1 cellular context compared by ENCODE assay signal in the genomic region with DNA sequence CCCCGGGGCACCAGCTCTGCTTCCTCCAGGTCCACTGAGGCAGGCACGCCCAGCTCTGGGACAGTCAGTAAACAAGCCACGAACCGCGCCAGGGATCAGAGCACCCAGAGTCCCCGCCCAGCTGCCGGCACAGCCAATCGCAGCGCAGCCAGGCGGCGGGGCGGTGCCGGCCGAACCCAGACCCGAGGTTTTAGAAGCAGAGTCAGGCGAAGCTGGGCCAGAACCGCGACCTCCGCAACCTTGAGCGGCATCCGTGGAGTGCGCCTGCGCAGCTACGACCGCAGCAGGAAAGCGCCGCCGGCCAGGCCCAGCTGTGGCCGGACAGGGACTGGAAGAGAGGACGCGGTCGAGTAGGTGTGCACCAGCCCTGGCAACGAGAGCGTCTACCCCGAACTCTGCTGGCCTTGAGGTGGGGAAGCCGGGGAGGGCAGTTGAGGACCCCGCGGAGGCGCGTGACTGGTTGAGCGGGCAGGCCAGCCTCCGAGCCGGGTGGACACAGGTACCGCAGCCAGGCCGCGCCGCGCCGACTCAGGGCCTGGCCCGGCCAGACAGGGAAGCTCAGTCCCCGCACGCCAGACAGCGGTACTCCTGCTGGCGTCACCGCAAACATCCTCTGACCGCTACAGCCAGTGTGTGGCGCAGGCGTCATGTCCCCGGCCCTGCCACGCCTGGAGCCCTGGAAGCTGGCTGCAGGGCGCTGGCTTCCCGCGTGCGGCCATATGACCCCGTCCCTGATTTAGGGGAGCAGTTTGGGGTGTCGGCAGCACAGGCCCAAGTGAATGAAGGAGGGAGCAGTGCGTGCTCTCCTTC.
A peak's percentile ranks its signal among the peaks of the same experiment; 100 is the strongest.
TF ChIP-seq lines count a peak whose summit lies in the region.

A gene (plus strand): TSS at position 220 of the 810 bp plus-strand sequence. CDS start 1,485 bp downstream, outside the sequence.

TF ChIP-seq in HepG2, 621 proteins besides CTCF, POLR2A, EP300 and RAD21 (continued from another document and continues in another):
- TF ChIP-seq, protein P1, sequence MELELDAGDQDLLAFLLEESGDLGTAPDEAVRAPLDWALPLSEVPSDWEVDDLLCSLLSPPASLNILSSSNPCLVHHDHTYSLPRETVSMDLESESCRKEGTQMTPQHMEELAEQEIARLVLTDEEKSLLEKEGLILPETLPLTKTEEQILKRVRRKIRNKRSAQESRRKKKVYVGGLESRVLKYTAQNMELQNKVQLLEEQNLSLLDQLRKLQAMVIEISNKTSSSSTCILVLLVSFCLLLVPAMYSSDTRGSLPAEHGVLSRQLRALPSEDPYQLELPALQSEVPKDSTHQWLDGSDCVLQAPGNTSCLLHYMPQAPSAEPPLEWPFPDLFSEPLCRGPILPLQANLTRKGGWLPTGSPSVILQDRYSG (CRISPR knock-in tag; IDR thresholded peaks at IDR 0.05): 0 out of 2 replicates have a peak, but pooled peaks have one; percentile 90
- TF ChIP-seq GZF1 (CRISPR knock-in tag; IDR thresholded peaks at IDR 0.05): peak; percentile 32; the same call in 1 of the 2 replicates
- TF ChIP-seq NR2F2 (IDR thresholded peaks at IDR 0.05; ENCODE audit: borderline replicate concordance, low read depth): no peak
- no peak; the same call in 1 of the 2 replicates for TF ChIP-seq TMF1 (CRISPR knock-in tag; IDR thresholded peaks at IDR 0.05; ENCODE audit: low read depth)
- peak; percentile 77; the same call in 1 of the 2 replicates for TF ChIP-seq ZNF749 (CRISPR knock-in tag; IDR thresholded peaks at IDR 0.05; ENCODE audit: borderline replicate concordance)
- peak; percentile 81 for TF ChIP-seq POLR2AphosphoS5 (IDR thresholded peaks at IDR 0.05; ENCODE audit: low read depth, low read length)
- peak; percentile 60; the same call in 1 of the 2 replicates for TF ChIP-seq ZNF225 (CRISPR knock-in tag; IDR thresholded peaks at IDR 0.05)
- TF ChIP-seq HNRNPK (IDR thresholded peaks at IDR 0.05; ENCODE audit: low read depth, low read length, poor library complexity, severe bottlenecking): no peak
- no peak for TF ChIP-seq KAT7 (CRISPR knock-in tag; IDR thresholded peaks at IDR 0.05; ENCODE audit: borderline replicate concordance)
- peak; percentile 56 for TF ChIP-seq AGO2 (optimal IDR thresholded peaks at IDR 0.05; ENCODE audit: low read depth, low read length)
- peak; percentile 27 for TF ChIP-seq CBX1 (IDR thresholded peaks at IDR 0.05; ENCODE audit: low read depth)
- TF ChIP-seq FOXK2 (IDR thresholded peaks at IDR 0.05): no peak
- peak; percentile 97 for TF ChIP-seq ZNF547 (CRISPR knock-in tag; IDR thresholded peaks at IDR 0.05)
- TF ChIP-seq PTBP1 (IDR thresholded peaks at IDR 0.05; ENCODE audit: low read depth, low read length, poor library complexity, severe bottlenecking): no peak
- TF ChIP-seq, protein P2, sequence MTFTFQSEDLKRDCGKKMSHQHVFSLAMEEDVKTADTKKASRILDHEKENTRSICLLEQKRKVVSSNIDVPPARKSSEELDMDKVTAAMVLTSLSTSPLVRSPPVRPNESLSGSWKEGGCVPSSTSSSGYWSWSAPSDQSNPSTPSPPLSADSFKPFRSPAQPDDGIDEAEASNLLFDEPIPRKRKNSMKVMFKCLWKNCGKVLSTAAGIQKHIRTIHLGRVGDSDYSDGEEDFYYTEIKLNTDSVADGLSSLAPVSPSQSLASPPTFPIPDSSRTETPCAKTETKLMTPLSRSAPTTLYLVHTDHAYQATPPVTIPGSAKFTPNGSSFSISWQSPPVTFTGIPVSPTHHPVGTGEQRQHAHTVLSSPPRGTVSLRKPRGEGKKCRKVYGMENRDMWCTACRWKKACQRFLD (CRISPR knock-in tag; IDR thresholded peaks at IDR 0.05; ENCODE audit: borderline replicate concordance): peak; percentile 88; the same call in 1 of the 2 replicates
- peak; percentile 76 for TF ChIP-seq ZNF567 (CRISPR knock-in tag; IDR thresholded peaks at IDR 0.05; ENCODE audit: borderline replicate concordance)
- peak; percentile 80 for TF ChIP-seq SAP130 (CRISPR knock-in tag; IDR thresholded peaks at IDR 0.05; ENCODE audit: low read depth)
- TF ChIP-seq ZNF337 (CRISPR knock-in tag; IDR thresholded peaks at IDR 0.05; ENCODE audit: borderline replicate concordance, low read depth): peak; percentile 88; the same call in 1 of the 2 replicates
- no peak; the same call in 2 of the 3 replicates for TF ChIP-seq MXI1 (IDR thresholded peaks at IDR 0.05; ENCODE audit: borderline replicate concordance, low read depth, low read length)
- TF ChIP-seq, protein P3, sequence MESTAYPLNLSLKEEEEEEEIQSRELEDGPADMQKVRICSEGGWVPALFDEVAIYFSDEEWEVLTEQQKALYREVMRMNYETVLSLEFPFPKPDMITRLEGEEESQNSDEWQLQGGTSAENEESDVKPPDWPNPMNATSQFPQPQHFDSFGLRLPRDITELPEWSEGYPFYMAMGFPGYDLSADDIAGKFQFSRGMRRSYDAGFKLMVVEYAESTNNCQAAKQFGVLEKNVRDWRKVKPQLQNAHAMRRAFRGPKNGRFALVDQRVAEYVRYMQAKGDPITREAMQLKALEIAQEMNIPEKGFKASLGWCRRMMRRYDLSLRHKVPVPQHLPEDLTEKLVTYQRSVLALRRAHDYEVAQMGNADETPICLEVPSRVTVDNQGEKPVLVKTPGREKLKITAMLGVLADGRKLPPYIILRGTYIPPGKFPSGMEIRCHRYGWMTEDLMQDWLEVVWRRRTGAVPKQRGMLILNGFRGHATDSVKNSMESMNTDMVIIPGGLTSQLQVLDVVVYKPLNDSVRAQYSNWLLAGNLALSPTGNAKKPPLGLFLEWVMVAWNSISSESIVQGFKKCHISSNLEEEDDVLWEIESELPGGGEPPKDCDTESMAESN (CRISPR knock-in tag; conservative IDR thresholded peaks at IDR 0.05): peak; percentile 89; the same call in 1 of the 2 replicates
- peak; percentile 43; the same call in 1 of the 2 replicates for TF ChIP-seq ZSCAN9 (CRISPR knock-in tag; IDR thresholded peaks at IDR 0.05; ENCODE audit: borderline replicate concordance)
- no peak for TF ChIP-seq TAF15 (IDR thresholded peaks at IDR 0.05; ENCODE audit: low read depth, low read length, poor library complexity, severe bottlenecking)
- peak; percentile 93 for TF ChIP-seq CCDC6 (CRISPR knock-in tag; IDR thresholded peaks at IDR 0.05)
- peak; percentile 29; the same call in 1 of the 2 replicates for TF ChIP-seq ZNF614 (CRISPR knock-in tag; IDR thresholded peaks at IDR 0.05; ENCODE audit: borderline replicate concordance)
- no peak for TF ChIP-seq NONO (IDR thresholded peaks at IDR 0.05)
- TF ChIP-seq NONO (CRISPR knock-in tag; conservative IDR thresholded peaks at IDR 0.05): peak; percentile 75
- no peak for TF ChIP-seq RFXANK (CRISPR knock-in tag; IDR thresholded peaks at IDR 0.05)
- peak; percentile 13 for TF ChIP-seq ZNF205 (CRISPR knock-in tag; IDR thresholded peaks at IDR 0.05)
- TF ChIP-seq ZNF660 (CRISPR knock-in tag; IDR thresholded peaks at IDR 0.05; ENCODE audit: borderline replicate concordance, low read depth): no peak
- TF ChIP-seq, protein P4, sequence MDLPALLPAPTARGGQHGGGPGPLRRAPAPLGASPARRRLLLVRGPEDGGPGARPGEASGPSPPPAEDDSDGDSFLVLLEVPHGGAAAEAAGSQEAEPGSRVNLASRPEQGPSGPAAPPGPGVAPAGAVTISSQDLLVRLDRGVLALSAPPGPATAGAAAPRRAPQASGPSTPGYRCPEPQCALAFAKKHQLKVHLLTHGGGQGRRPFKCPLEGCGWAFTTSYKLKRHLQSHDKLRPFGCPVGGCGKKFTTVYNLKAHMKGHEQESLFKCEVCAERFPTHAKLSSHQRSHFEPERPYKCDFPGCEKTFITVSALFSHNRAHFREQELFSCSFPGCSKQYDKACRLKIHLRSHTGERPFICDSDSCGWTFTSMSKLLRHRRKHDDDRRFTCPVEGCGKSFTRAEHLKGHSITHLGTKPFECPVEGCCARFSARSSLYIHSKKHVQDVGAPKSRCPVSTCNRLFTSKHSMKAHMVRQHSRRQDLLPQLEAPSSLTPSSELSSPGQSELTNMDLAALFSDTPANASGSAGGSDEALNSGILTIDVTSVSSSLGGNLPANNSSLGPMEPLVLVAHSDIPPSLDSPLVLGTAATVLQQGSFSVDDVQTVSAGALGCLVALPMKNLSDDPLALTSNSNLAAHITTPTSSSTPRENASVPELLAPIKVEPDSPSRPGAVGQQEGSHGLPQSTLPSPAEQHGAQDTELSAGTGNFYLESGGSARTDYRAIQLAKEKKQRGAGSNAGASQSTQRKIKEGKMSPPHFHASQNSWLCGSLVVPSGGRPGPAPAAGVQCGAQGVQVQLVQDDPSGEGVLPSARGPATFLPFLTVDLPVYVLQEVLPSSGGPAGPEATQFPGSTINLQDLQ (CRISPR knock-in tag; IDR thresholded peaks at IDR 0.05): no peak
- TF ChIP-seq ZNF335 (CRISPR knock-in tag; IDR thresholded peaks at IDR 0.05): peak; percentile 46; the same call in 1 of the 2 replicates
- peak; percentile 92 for TF ChIP-seq ZNF607 (CRISPR knock-in tag; IDR thresholded peaks at IDR 0.05; ENCODE audit: borderline replicate concordance)
- TF ChIP-seq ZNF766 (CRISPR knock-in tag; IDR thresholded peaks at IDR 0.05; ENCODE audit: borderline replicate concordance): no peak
- no peak for TF ChIP-seq U2AF2 (IDR thresholded peaks at IDR 0.05; ENCODE audit: low read depth, low read length)
- peak; percentile 81; the same call in 1 of the 2 replicates for TF ChIP-seq ZNF598 (CRISPR knock-in tag; IDR thresholded peaks at IDR 0.05; ENCODE audit: borderline replicate concordance)
- TF ChIP-seq HDAC2 (CRISPR knock-in tag; IDR thresholded peaks at IDR 0.05): peak; percentile 34; the same call in 1 of the 2 replicates
- peak; percentile 79; the same call in 1 of the 2 replicates for TF ChIP-seq RFXAP (CRISPR knock-in tag; IDR thresholded peaks at IDR 0.05; ENCODE audit: borderline replicate concordance)
- TF ChIP-seq, protein P5, sequence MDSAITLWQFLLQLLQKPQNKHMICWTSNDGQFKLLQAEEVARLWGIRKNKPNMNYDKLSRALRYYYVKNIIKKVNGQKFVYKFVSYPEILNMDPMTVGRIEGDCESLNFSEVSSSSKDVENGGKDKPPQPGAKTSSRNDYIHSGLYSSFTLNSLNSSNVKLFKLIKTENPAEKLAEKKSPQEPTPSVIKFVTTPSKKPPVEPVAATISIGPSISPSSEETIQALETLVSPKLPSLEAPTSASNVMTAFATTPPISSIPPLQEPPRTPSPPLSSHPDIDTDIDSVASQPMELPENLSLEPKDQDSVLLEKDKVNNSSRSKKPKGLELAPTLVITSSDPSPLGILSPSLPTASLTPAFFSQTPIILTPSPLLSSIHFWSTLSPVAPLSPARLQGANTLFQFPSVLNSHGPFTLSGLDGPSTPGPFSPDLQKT (CRISPR knock-in tag; IDR thresholded peaks at IDR 0.05; ENCODE audit: borderline replicate concordance): 0 out of 2 replicates have a peak, but pooled peaks have one; percentile 18
- peak; percentile 65; the same call in 1 of the 2 replicates for TF ChIP-seq THAP11 (CRISPR knock-in tag; IDR thresholded peaks at IDR 0.05)
- TF ChIP-seq ZSCAN20 (CRISPR knock-in tag; IDR thresholded peaks at IDR 0.05; ENCODE audit: borderline replicate concordance): peak; percentile 76
- TF ChIP-seq RARG (CRISPR knock-in tag; IDR thresholded peaks at IDR 0.05; ENCODE audit: low read depth): peak; percentile 38; the same call in 1 of the 2 replicates
- no peak for TF ChIP-seq ZNF616 (CRISPR knock-in tag; IDR thresholded peaks at IDR 0.05; ENCODE audit: low read depth)
- TF ChIP-seq TBX2 (CRISPR knock-in tag; IDR thresholded peaks at IDR 0.05; ENCODE audit: borderline replicate concordance): peak; percentile 86; the same call in 1 of the 2 replicates
- no peak for TF ChIP-seq GTF3A (CRISPR knock-in tag; conservative IDR thresholded peaks at IDR 0.05)
- peak; percentile 81 for TF ChIP-seq ERF (CRISPR knock-in tag; IDR thresholded peaks at IDR 0.05)
- TF ChIP-seq SP1 (IDR thresholded peaks at IDR 0.05): no peak
- TF ChIP-seq SP1 (CRISPR knock-in tag; IDR thresholded peaks at IDR 0.05): peak; percentile 41
- TF ChIP-seq ZNF20 (CRISPR knock-in tag; IDR thresholded peaks at IDR 0.05): no peak
- peak; percentile 24; the same call in 1 of the 2 replicates for TF ChIP-seq ZSCAN12 (CRISPR knock-in tag; IDR thresholded peaks at IDR 0.05)
- TF ChIP-seq, protein P6, sequence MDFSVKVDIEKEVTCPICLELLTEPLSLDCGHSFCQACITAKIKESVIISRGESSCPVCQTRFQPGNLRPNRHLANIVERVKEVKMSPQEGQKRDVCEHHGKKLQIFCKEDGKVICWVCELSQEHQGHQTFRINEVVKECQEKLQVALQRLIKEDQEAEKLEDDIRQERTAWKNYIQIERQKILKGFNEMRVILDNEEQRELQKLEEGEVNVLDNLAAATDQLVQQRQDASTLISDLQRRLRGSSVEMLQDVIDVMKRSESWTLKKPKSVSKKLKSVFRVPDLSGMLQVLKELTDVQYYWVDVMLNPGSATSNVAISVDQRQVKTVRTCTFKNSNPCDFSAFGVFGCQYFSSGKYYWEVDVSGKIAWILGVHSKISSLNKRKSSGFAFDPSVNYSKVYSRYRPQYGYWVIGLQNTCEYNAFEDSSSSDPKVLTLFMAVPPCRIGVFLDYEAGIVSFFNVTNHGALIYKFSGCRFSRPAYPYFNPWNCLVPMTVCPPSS (IDR thresholded peaks at IDR 0.05): no peak
- TF ChIP-seq HNRNPLL (IDR thresholded peaks at IDR 0.05; ENCODE audit: low read depth, low read length, poor library complexity, severe bottlenecking): peak; percentile 97
- TF ChIP-seq EHMT2 (IDR thresholded peaks at IDR 0.05; ENCODE audit: borderline replicate concordance, low read depth, low read length): no peak
- TF ChIP-seq ZNF136 (CRISPR knock-in tag; IDR thresholded peaks at IDR 0.05; ENCODE audit: low read depth): peak; percentile 90; the same call in 1 of the 2 replicates
- peak; percentile 85 for TF ChIP-seq ZNF747 (CRISPR knock-in tag; IDR thresholded peaks at IDR 0.05; ENCODE audit: borderline replicate concordance)
- TF ChIP-seq ZNF772 (CRISPR knock-in tag; IDR thresholded peaks at IDR 0.05): peak; percentile 77; the same call in 1 of the 2 replicates
- TF ChIP-seq SIN3A (IDR thresholded peaks at IDR 0.05; ENCODE audit: borderline replicate concordance, low read depth, low read length): no peak; the same call in 1 of the 2 replicates
- TF ChIP-seq ZNF124 (CRISPR knock-in tag; IDR thresholded peaks at IDR 0.05): no peak
- TF ChIP-seq, protein P7, sequence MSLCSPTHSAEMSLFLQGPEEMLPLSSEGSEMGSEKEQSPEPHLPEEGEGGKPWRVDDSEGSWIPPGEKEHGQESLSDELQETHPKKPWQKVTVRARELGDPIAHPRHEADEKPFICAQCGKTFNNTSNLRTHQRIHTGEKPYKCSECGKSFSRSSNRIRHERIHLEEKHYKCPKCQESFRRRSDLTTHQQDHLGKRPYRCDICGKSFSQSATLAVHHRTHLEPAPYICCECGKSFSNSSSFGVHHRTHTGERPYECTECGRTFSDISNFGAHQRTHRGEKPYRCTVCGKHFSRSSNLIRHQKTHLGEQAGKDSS (CRISPR knock-in tag; IDR thresholded peaks at IDR 0.05; ENCODE audit: borderline replicate concordance, low read depth): peak; percentile 73; the same call in 1 of the 2 replicates
- no peak for TF ChIP-seq FLYWCH1 (CRISPR knock-in tag; IDR thresholded peaks at IDR 0.05)
- peak; percentile 47; the same call in 1 of the 2 replicates for TF ChIP-seq ZNF780A (CRISPR knock-in tag; IDR thresholded peaks at IDR 0.05)
- TF ChIP-seq ZFYVE20 (CRISPR knock-in tag; IDR thresholded peaks at IDR 0.05; ENCODE audit: borderline replicate concordance, low read depth): no peak; the same call in 1 of the 2 replicates
